28 cellular contexts compared by ENCODE assay signal in the genomic region with DNA sequence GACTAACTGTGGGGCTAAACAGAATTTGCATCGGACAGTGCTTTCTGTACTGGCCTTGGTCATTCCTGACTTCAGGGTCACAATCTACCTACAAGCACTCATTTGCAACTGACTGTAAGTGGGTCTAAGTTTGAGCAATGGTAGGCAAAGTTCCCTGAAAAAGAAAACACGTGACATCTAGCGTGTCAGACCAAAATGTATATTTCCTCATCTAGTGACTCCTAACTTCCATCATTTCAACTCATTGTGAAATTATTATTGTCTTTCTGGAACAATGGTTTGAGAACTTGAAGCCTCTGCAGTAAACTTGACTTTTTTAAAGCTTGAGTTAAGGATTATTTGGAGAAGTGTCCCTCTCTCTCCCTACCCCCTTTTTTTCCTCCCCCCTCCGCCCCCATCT.
"Had no signal": no experiment of that assay in that cellular context is flagged by ENCODE, and none has a peak within 500 bp of the region (broad histone marks: within the 10 kb centered on the region; RNA-seq: fewer than 3 reads in every experiment).

No MANE protein-coding gene starts in this region.

- H3K4me3 ChIP-seq: coronary artery, heart right ventricle, lower lobe of right lung, skin epidermis, upper lobe of left lung, vagina had no signal

- H3K27ac ChIP-seq: coronary artery, foreskin keratinocyte, lower lobe of right lung, neutrophil, upper lobe of left lung, vagina, WERI-Rb-1 had no signal

- H3K9me3 ChIP-seq: heart right ventricle, lower lobe of right lung, neutrophil, upper lobe of left lung, vagina had no signal

- H3K27me3 ChIP-seq: foreskin keratinocyte, heart right ventricle, neutrophil, upper lobe of left lung, vagina had no signal

- H3K4me1 ChIP-seq: foreskin keratinocyte, lower lobe of right lung, upper lobe of left lung, vagina had no signal

- DNase-seq: activated CD4-positive, alpha-beta T cell treated with anti-CD3 and anti-CD28 coated beads for 48 hours; activated CD4-positive, alpha-beta T cell treated with anti-CD3 and anti-CD28 coated beads, Interleukin-2, amount 50 U/mL, for 48 hours; activated CD8-positive, alpha-beta memory T cell treated with anti-CD3 and anti-CD28 coated beads for 24 hours; activated effector memory CD4-positive, alpha-beta T cell treated with Interleukin-2 at 50 U/mL for 16 hours; activated naive CD4-positive, alpha-beta T cell treated with Interleukin-2 at 50 U/mL for 16 hours; aorta; effector memory CD8-positive, alpha-beta T cell; erythroblast; foreskin keratinocyte; heart right ventricle; kidney glomerular epithelial cell; lower lobe of right lung; mesendoderm; nephron progenitor cell; retina; stimulated activated CD4-positive, alpha-beta T cell treated with anti-CD3 and anti-CD28 coated beads, Interleukin-4, amount 100 ng/mL, for 24 hours; stimulated activated naive CD8-positive, alpha-beta T cell treated with anti-CD3 and anti-CD28 coated beads, Interleukin-15, amount 100 ng/mL, for 72 hours; T-helper 9 cell; upper lobe of left lung; WERI-Rb-1 had no signal

- H3K36me3 ChIP-seq: heart right ventricle, lower lobe of right lung, neutrophil, upper lobe of left lung, vagina, WERI-Rb-1 had no signal

- ATAC-seq: activated CD4-positive, CD25-positive, alpha-beta regulatory T cell treated with anti-CD3 and anti-CD28 coated beads, Interleukin-2, amount 50 U/mL, for 24 hours; effector memory CD8-positive, alpha-beta T cell; foreskin keratinocyte; left lobe of liver; lower lobe of right lung; sciatic nerve; stimulated activated effector memory CD8-positive, alpha-beta T cell treated with anti-CD3 and anti-CD28 coated beads, Interleukin-12 subunit alpha, Interleukin-12 subunit beta, amount 100 ng/mL, for 72 hours; stimulated activated naive CD8-positive, alpha-beta T cell treated with anti-CD3 and anti-CD28 coated beads, Interleukin-15, amount 100 ng/mL, for 72 hours had no signal
